In the genomic region with DNA sequence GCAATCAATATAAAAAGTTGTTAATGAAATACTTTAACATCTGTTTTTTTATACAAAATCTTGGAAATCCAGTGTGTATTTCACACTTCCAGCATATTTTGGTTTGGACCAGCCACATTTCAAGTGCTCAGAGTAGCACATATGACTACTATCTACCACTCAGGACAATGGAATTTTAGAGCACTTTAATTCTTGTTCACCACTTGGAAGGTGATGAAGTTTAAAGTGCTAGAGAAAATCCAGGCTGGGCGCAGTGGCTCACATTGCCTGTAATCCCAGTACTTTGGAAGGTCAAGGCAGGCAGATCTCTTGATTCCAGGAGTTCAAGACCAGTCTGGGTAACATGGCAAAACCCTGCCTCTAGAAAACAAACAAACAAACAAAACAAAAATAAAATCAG, we compare ENCODE assay signal across 14 cellular contexts. TPM values are rescaled to one million over a fixed set of nuclear protein-coding genes. Genes with fewer than 3 reads are reported as not detected.
DNase-seq lines count a peak whose midpoint lies in the region; ATAC-seq, FAIRE-seq and TF ChIP-seq lines count a peak whose summit lies in the region.
"Had no signal": no experiment of that assay in that cellular context is flagged by ENCODE, and none has a peak within 500 bp of the region (broad histone marks: within the 10 kb centered on the region; RNA-seq: fewer than 3 reads in every experiment).

No MANE protein-coding gene starts in this region.

- ATAC-seq in T-helper 17 cell (no peak), left cardiac atrium (peak; percentile 27 to 49)
- ATAC-seq: A549 had no signal

- no peak overlapping the region for H3K4me3 ChIP-seq in Caco-2 (ENCODE audit: low read depth, low read length)
- H3K4me3 ChIP-seq: A549, BLaER1 had no signal

- H3K36me3 ChIP-seq in Caco-2 (ENCODE audit: control insufficient read depth, insufficient read depth, low read length), result no peaks in the 10 kb centered on the region
- H3K36me3 ChIP-seq: BLaER1 had no signal

- H3K4me3 Mint-ChIP-seq in Caco-2 (ENCODE audit: unreplicated experiment) (no peak overlapping the region), T-helper 17 cell (peak overlapping the region; percentile 15)
- H3K4me3 Mint-ChIP-seq: CD8-positive, alpha-beta memory T cell; H9 had no signal

- POLR2A ChIA-PET in Caco-2 (lab: Charles Lee), result no interaction called here

- H3K27ac Mint-ChIP-seq in Caco-2 (ENCODE audit: unreplicated experiment) (peak overlapping the region; percentile 39), T-helper 17 cell (no peak overlapping the region)
- H3K27ac Mint-ChIP-seq: CD8-positive, alpha-beta memory T cell; H9 had no signal

- no peak for FAIRE-seq in D721Med (lab: Jason Lieb, UNC)
- FAIRE-seq: A549, GM12891 had no signal

- peak; percentile 15 for DNase-seq in AG08395 (ENCODE audit: low spot score)
- DNase-seq in Caco-2, result no peak
- DNase-seq in T-helper 17 cell, result no peak
- no peak for DNase-seq in left cardiac atrium
- DNase-seq in Kasumi-1 (lab: John Stamatoyannopoulos, UW), result no peak
- no peak for DNase-seq in retina
- DNase-seq in D721Med (ENCODE audit: insufficient read length, low spot score), result no peak
- DNase-seq: CD8-positive, alpha-beta memory T cell; DMS 273 treated with DMSO at 0.1 percent for 48 hours; GOT3; H9 had no signal

- no TSS peak for BruUV-seq in Caco-2 (replicated peaks; lab: Mats Ljungman, UMichigan)

- H3K9me3 ChIP-seq in Caco-2 (no peaks in the 10 kb centered on the region), T-helper 17 cell (ENCODE audit: control insufficient read depth, low read length, poor library complexity, severe bottlenecking) (no peaks in the 10 kb centered on the region)
- H3K9me3 ChIP-seq: A549, BLaER1 had no signal

- H3K36me3 Mint-ChIP-seq in Caco-2 (ENCODE audit: insufficient read depth, unreplicated experiment), result peaks cover 40% of the 10 kb centered on the region
- no peaks in the 10 kb centered on the region for H3K36me3 Mint-ChIP-seq in T-helper 17 cell (ENCODE audit: low read depth)

- intact Hi-C loops in Caco-2 (cut with micrococcal nuclease; ENCODE audit: unreplicated experiment), result no loop called here
- intact Hi-C loops in left cardiac atrium (cut with DNase I), result no loop called here

- H3K27me3 ChIP-seq in Caco-2 (replicated peaks; ENCODE audit: control insufficient read depth, insufficient read depth, low read length), result no peaks in the 10 kb centered on the region
- H3K27me3 ChIP-seq: BLaER1 had no signal

- CTCF ChIA-PET in Caco-2 (lab: Charles Lee), result no interaction called here

- H3K4me1 Mint-ChIP-seq in Caco-2 (ENCODE audit: low read depth, unreplicated experiment) (peaks cover 60% of the 10 kb centered on the region), T-helper 17 cell (peaks cover 2% of the 10 kb centered on the region)
- H3K4me1 Mint-ChIP-seq: H9 had no signal

- TF ChIP-seq CTCF in Caco-2 (IDR thresholded peaks at IDR 0.05; ENCODE audit: insufficient read depth in 1 of 2, low read depth in 1 of 2, low read length in 1 of 2, severe bottlenecking in 1 of 2, unreplicated experiment in 1 of 2) (no peak), D721Med (IDR thresholded peaks at IDR 0.05; ENCODE audit: insufficient read depth, missing control alignments) (no peak)

- H3K9me3 Mint-ChIP-seq in Caco-2 (ENCODE audit: unreplicated experiment), result peaks cover 14% of the 10 kb centered on the region
- H3K9me3 Mint-ChIP-seq: H9 had no signal

- peaks cover 61% of the 10 kb centered on the region for H3K4me1 ChIP-seq in Caco-2
- H3K4me1 ChIP-seq: A549 had no signal

- no peaks in the 10 kb centered on the region for H3K27me3 Mint-ChIP-seq in Caco-2 (ENCODE audit: insufficient read depth, unreplicated experiment)
- no peaks in the 10 kb centered on the region for H3K27me3 Mint-ChIP-seq in T-helper 17 cell

RNA-seq across cellular contexts. Expression of gene SLC35B3, which starts 6.1 kb away (rescaled TPM):
- total RNA-seq in Caco-2 (2022) (38.7 and 41.3 TPM in 2 replicates), T-helper 17 cell (1 to 10 TPM; 4.5 to 6.4 TPM), left cardiac atrium (10 to 100 TPM in 1 of 2 donors, 1 to 10 TPM in 1; 9.0 to 11.1 TPM)
